In genomic region chr11:117814204-117814765, GRCh38 we compare ENCODE assay signal across 10 cellular contexts. TPM values are rescaled to one million over a fixed set of nuclear protein-coding genes. Genes with fewer than 3 reads are reported as not detected.
DNase-seq lines count a peak whose midpoint lies in the region; ATAC-seq, FAIRE-seq and TF ChIP-seq lines count a peak whose summit lies in the region.
"Had no signal": no experiment of that assay in that cellular context is flagged by ENCODE, and none has a peak within 500 bp of the region (broad histone marks: within the 10 kb centered on the region; RNA-seq: fewer than 3 reads in every experiment).

No MANE protein-coding gene starts in this region.

- TF ChIP-seq POLR2A in HepG2 (IDR thresholded peaks at IDR 0.05; ENCODE audit: insufficient read depth in 1 of 2, low read depth in 2 of 2, low read length in 2 of 2), result no peak

- no peaks in the 10 kb centered on the region for H3K79me2 ChIP-seq in HepG2 (ENCODE audit: insufficient read depth, low read length)
- H3K79me2 ChIP-seq in PC-9 (ENCODE audit: low read depth), result no peaks in the 10 kb centered on the region

- H3K4me3 ChIP-seq in CD4-positive, CD25-positive, alpha-beta regulatory T cell (ENCODE audit: low read depth, low read length), result no peak overlapping the region
- H3K4me3 ChIP-seq in NT2/D1 (ENCODE audit: insufficient read length, low read depth) (no peak overlapping the region), HepG2 (replicated peaks in 1 of 3; ENCODE audit: insufficient read depth in 1 of 3, low read depth in 2 of 3, low read length in 3 of 3) (peak overlapping the region in 2 of 3 experiments; percentile 19 to 61; a peak in 3 of 6 replicates), PC-9 (no peak overlapping the region)

- WGBS in HepG2 (ENCODE audit: low lambda C conversion rate), result 47% methylated on average over 6 of the region's 7 CpGs

- peak overlapping the region; percentile 72 for H3K27ac ChIP-seq in CD4-positive, CD25-positive, alpha-beta regulatory T cell (ENCODE audit: insufficient read depth, low read length, poor library complexity, severe bottlenecking)
- H3K27ac ChIP-seq in HepG2 (ENCODE audit: extremely low read length, insufficient read depth, low read length) (no peak overlapping the region), PC-9 (no peak overlapping the region)

- H3K4me1 Mint-ChIP-seq in CD4-positive, CD25-positive, alpha-beta regulatory T cell, result peaks cover 11 to 56% (median 37%) of the 10 kb centered on the region in 4 donors

- no peaks in the 10 kb centered on the region for H3K36me3 ChIP-seq in CD4-positive, CD25-positive, alpha-beta regulatory T cell (ENCODE audit: control insufficient read depth, insufficient read depth, low read length)
- H3K36me3 ChIP-seq in NT2/D1 (ENCODE audit: insufficient read depth, insufficient read length, low read length) (no peaks in the 10 kb centered on the region), HepG2 (replicated peaks in 1 of 2; ENCODE audit: control insufficient read depth in 1 of 2, insufficient read depth in 2 of 2, low read length in 2 of 2) (no peaks in the 10 kb centered on the region), PC-9 (ENCODE audit: low read depth) (no peaks in the 10 kb centered on the region)

- TF ChIP-seq CTCF in HepG2 (CRISPR knock-in tag; IDR thresholded peaks at IDR 0.05) (no peak), PC-9 (conservative IDR thresholded peaks at IDR 0.05) (no peak)

- no peaks in the 10 kb centered on the region for H3K36me3 Mint-ChIP-seq in CD4-positive, CD25-positive, alpha-beta regulatory T cell

- H3F3A ChIP-seq in PC-9 (ENCODE audit: insufficient read depth, low read depth), result no peaks in the 10 kb centered on the region; the same call in 1 of the 2 replicates

- intact Hi-C loops in HepG2 (cut with micrococcal nuclease; ENCODE audit: unreplicated experiment), result no loop called here
- intact Hi-C loops in PC-9 (cut with micrococcal nuclease; ENCODE audit: unreplicated experiment), result no loop called here

- no peak for DNase-seq in CD4-positive, CD25-positive, alpha-beta regulatory T cell
- DNase-seq in NT2/D1 (ENCODE audit: low read depth, low spot score) (no peak), HepG2 (ENCODE audit: low spot score) (no peak), SKM-1 treated with dmso at 0.1 percent for 144 hours (lab: John Stamatoyannopoulos, UW; ENCODE audit: unreplicated experiment) (no peak), PC-9 (no peak), NCI-H2171 (lab: John Stamatoyannopoulos, UW) (no peak)

- H3K4me2 ChIP-seq in HepG2 (ENCODE audit: low read depth, low read length) (peak overlapping the region; percentile 90), PC-9 (no peak overlapping the region)

- H4K20me1 ChIP-seq in HepG2 (ENCODE audit: insufficient read depth, low read length), result peaks cover 3% of the 10 kb centered on the region; the same call in 1 of the 2 replicates
- H4K20me1 ChIP-seq in PC-9 (ENCODE audit: insufficient read depth), result no peaks in the 10 kb centered on the region

- no peaks in the 10 kb centered on the region for H3K9me2 ChIP-seq in PC-9 (ENCODE audit: insufficient read depth)

- no peaks in the 10 kb centered on the region for H3K9me3 ChIP-seq in CD4-positive, CD25-positive, alpha-beta regulatory T cell (ENCODE audit: control insufficient read depth in 2 of 2, low read length in 2 of 2)
- no peaks in the 10 kb centered on the region for H3K9me3 ChIP-seq in NT2/D1 (ENCODE audit: insufficient read depth, low read length)
- no peaks in the 10 kb centered on the region for H3K9me3 ChIP-seq in HepG2 (ENCODE audit: low read length)
- H3K9me3 ChIP-seq in PC-9 (ENCODE audit: insufficient read depth, low read depth), result no peaks in the 10 kb centered on the region

- no peaks in the 10 kb centered on the region for H3K9me3 Mint-ChIP-seq in CD4-positive, CD25-positive, alpha-beta regulatory T cell

- POLR2A ChIA-PET in HepG2 (lab: Yijun Ruan, JAX) (interaction anchor here (2.2 kb wide), 1 partner anchor 10 kb away, joined by 10 read pairs; the partner anchor contains the start of gene FXYD2), PC-9 (lab: Charles Lee; ENCODE audit: unreplicated experiment) (interaction anchor here (0.5 kb wide), 1 partner anchor 326 kb away, joined by 4 read pairs; no protein-coding TSS in a partner anchor)

- peak overlapping the region in 3 of 4 donors; percentile 13 to 83 (median 82) for H3K4me3 Mint-ChIP-seq in CD4-positive, CD25-positive, alpha-beta regulatory T cell

- TF ChIP-seq EP300 in HepG2 (IDR thresholded peaks at IDR 0.05; ENCODE audit: low read depth in 2 of 2, low read length in 2 of 2) (no peak), HepG2 (CRISPR knock-in tag; IDR thresholded peaks at IDR 0.05; ENCODE audit: borderline replicate concordance) (no peak)

- H3K9ac ChIP-seq in NT2/D1 (ENCODE audit: insufficient read length, low read depth) (peak overlapping the region; percentile 44), HepG2 (ENCODE audit: insufficient read depth, low read depth, low read length) (peak overlapping the region; percentile 34)

- no peaks in the 10 kb centered on the region for H3K27me3 Mint-ChIP-seq in CD4-positive, CD25-positive, alpha-beta regulatory T cell

- BruUV-seq in HepG2 (replicated peaks; lab: Mats Ljungman, UMichigan), result no TSS peak
- BruUV-seq in PC-9 (replicated peaks; lab: Mats Ljungman, UMichigan), result no TSS peak

- CTCF ChIA-PET in HepG2 (lab: Yijun Ruan, JAX; ENCODE audit: low intra/inter-chr PET ratio, low total read pairs) (no interaction called here), PC-9 (lab: Charles Lee) (no interaction called here)

- H3K27ac Mint-ChIP-seq in CD4-positive, CD25-positive, alpha-beta regulatory T cell, result peak overlapping the region; percentile 23 to 88 (median 75)

- peaks cover 49% of the 10 kb centered on the region for H3K4me1 ChIP-seq in CD4-positive, CD25-positive, alpha-beta regulatory T cell (ENCODE audit: control insufficient read depth, insufficient read depth, low read length, poor library complexity, severe bottlenecking)
- peaks cover 22% of the 10 kb centered on the region for H3K4me1 ChIP-seq in NT2/D1 (ENCODE audit: insufficient read depth, insufficient read length)
- H3K4me1 ChIP-seq in HepG2 (ENCODE audit: insufficient read depth, low read length), result peaks cover 52% of the 10 kb centered on the region
- 0 out of 2 replicates have a peak, but pooled peaks cover 6% of the 10 kb centered on the region for H3K4me1 ChIP-seq in PC-9 (replicated peaks; ENCODE audit: insufficient read depth)

- no peak for TF ChIP-seq RAD21 in HepG2 (CRISPR knock-in tag; IDR thresholded peaks at IDR 0.05)

- in situ Hi-C loops in HepG2 (cut with HindIII; ENCODE audit: extremely low pct_ligation_motif_present, low pct_unique_long_range_greater_than_20kb), result no loop called here

- no peak overlapping the region for H2AFZ ChIP-seq in HepG2 (ENCODE audit: low read length)
- no peak overlapping the region for H2AFZ ChIP-seq in PC-9

- H3K27me3 ChIP-seq in CD4-positive, CD25-positive, alpha-beta regulatory T cell (ENCODE audit: control insufficient read depth, insufficient read depth, low read length), result no peaks in the 10 kb centered on the region
- H3K27me3 ChIP-seq in NT2/D1 (ENCODE audit: insufficient read depth, insufficient read length) (no peaks in the 10 kb centered on the region), HepG2 (ENCODE audit: control insufficient read depth in 1 of 2, insufficient read depth in 2 of 2, low read length in 2 of 2) (peaks cover 0 to 5% of the 10 kb centered on the region in 2 experiments; a peak in 1 of 5 replicates), PC-9 (ENCODE audit: insufficient read depth, low read depth) (peaks cover 23% of the 10 kb centered on the region)

- FAIRE-seq in HepG2 (lab: Jason Lieb, UNC), result no peak

- no peak for ATAC-seq in CD4-positive, CD25-positive, alpha-beta regulatory T cell (ENCODE audit: low read depth in 2 of 2)
- ATAC-seq in GM21447 (IDR thresholded peaks at IDR 0.05; ENCODE audit: unreplicated experiment) (peak; percentile 6), HepG2 (no peak), HG02884 (IDR thresholded peaks at IDR 0.05; ENCODE audit: unreplicated experiment) (no peak)

RNA-seq across cellular contexts. Expression of gene FXYD2, which starts 10.3 kb away (rescaled TPM):
- 4.0 TPM for total RNA-seq in CD4-positive, CD25-positive, alpha-beta regulatory T cell
- 10 to 100 TPM; 35.5 to 88.9 (median 72.3) TPM for polyA plus RNA-seq in CD4-positive, CD25-positive, alpha-beta regulatory T cell
- 106 and 107 TPM in 2 replicates for total RNA-seq in HepG2 (2016; rRNA removed; fragmentation: Illumina TruSeq; extraction: Trizol)
- 71.2 and 93.3 TPM in 2 replicates for total RNA-seq in HepG2 (2016; cell fraction: cytosol; rRNA removed; fragmentation: Illumina TruSeq; extraction: Trizol; ENCODE audit: low read depth)
- 102 and 114 TPM in 2 replicates for total RNA-seq in HepG2 (2016; cell fraction: insoluble cytoplasmic fraction; rRNA removed; fragmentation: Illumina TruSeq; extraction: Trizol)
- total RNA-seq in HepG2 (2016; cell fraction: membrane; rRNA removed; fragmentation: Illumina TruSeq; extraction: Trizol), result 99.5 and 112 TPM in 2 replicates
- total RNA-seq in HepG2 (2016; cell fraction: nucleus; rRNA removed; fragmentation: Illumina TruSeq; extraction: Trizol), result 50.7 and 58.0 TPM in 2 replicates
- polyA plus RNA-seq in HepG2 (2011; rRNA removed), result 38.8 and 45.9 TPM in 2 replicates
- 34.6 and 67.1 TPM in 2 replicates for polyA plus RNA-seq in HepG2 (2011; cell fraction: cytosol; rRNA removed)
- polyA plus RNA-seq in HepG2 (2011; cell fraction: nucleus; rRNA removed), result 36.7 and 39.0 TPM in 2 replicates
- polyA plus RNA-seq in HepG2 (2012), result 12.8 and 15.4 TPM in 2 replicates
- polyA plus RNA-seq in HepG2 (2016; cell fraction: cytosol; fragmentation: Illumina TruSeq; extraction: Trizol; ENCODE audit: low read depth), result 80.3 and 98.8 TPM in 2 replicates
- 93.9 and 102 TPM in 2 replicates for polyA plus RNA-seq in HepG2 (2016; cell fraction: insoluble cytoplasmic fraction; fragmentation: Illumina TruSeq; extraction: Trizol; ENCODE audit: low read depth)
- 83.4 and 95.9 TPM in 2 replicates for polyA plus RNA-seq in HepG2 (2016; cell fraction: membrane; fragmentation: Illumina TruSeq; extraction: Trizol; ENCODE audit: low read depth)
- polyA plus RNA-seq in HepG2 (2016; cell fraction: nucleus; fragmentation: Illumina TruSeq; extraction: Trizol; ENCODE audit: insufficient read depth, low read depth), result 79.8 and 83.8 TPM in 2 replicates
- polyA minus RNA-seq in HepG2 (2011; rRNA and poly(A)+ RNA removed; ENCODE audit: low replicate concordance), result 0.12 and 31.7 TPM in 2 replicates
- polyA minus RNA-seq in HepG2 (2011; cell fraction: cytosol; rRNA and poly(A)+ RNA removed), result 4.7 and 14.1 TPM in 2 replicates
- 35.9 and 38.2 TPM in 2 replicates for polyA minus RNA-seq in HepG2 (2011; cell fraction: nucleus; rRNA and poly(A)+ RNA removed)
- not detected in 2 replicates for total RNA-seq in PC-9 (2021)
- total RNA-seq: LHCN-M2, myocyte had no signal

RNA-seq across cellular contexts. Expression of gene DSCAML1, which starts 17.3 kb away (rescaled TPM):
- 1.6 TPM for total RNA-seq in CD4-positive, CD25-positive, alpha-beta regulatory T cell
- polyA plus RNA-seq in CD4-positive, CD25-positive, alpha-beta regulatory T cell, result under 1 TPM in 3 of 4 donors, not detected in 1; 0.08 to 0.34 (median 0.25) TPM
- total RNA-seq in HepG2 (2016; rRNA removed; fragmentation: Illumina TruSeq; extraction: Trizol) (0.14 and 0.29 TPM in 2 replicates), PC-9 (2021) (not detected in 2 replicates)
- 0.61 and 0.88 TPM in 2 replicates for total RNA-seq in HepG2 (2016; cell fraction: cytosol; rRNA removed; fragmentation: Illumina TruSeq; extraction: Trizol; ENCODE audit: low read depth)
- 0.24 and 0.35 TPM in 2 replicates for total RNA-seq in HepG2 (2016; cell fraction: insoluble cytoplasmic fraction; rRNA removed; fragmentation: Illumina TruSeq; extraction: Trizol)
- 0.17 and 0.28 TPM in 2 replicates for total RNA-seq in HepG2 (2016; cell fraction: membrane; rRNA removed; fragmentation: Illumina TruSeq; extraction: Trizol)
- total RNA-seq in HepG2 (2016; cell fraction: nucleus; rRNA removed; fragmentation: Illumina TruSeq; extraction: Trizol), result 0.47 and 0.50 TPM in 2 replicates
- polyA plus RNA-seq in HepG2 (2011; rRNA removed), result 0.40 and 0.72 TPM in 2 replicates
- polyA plus RNA-seq in HepG2 (2011; cell fraction: cytosol; rRNA removed), result 0.15 and 0.35 TPM in 2 replicates
- polyA plus RNA-seq in HepG2 (2011; cell fraction: nucleus; rRNA removed), result 2.6 and 4.1 TPM in 2 replicates
- 0.48 and 0.69 TPM in 2 replicates for polyA plus RNA-seq in HepG2 (2012)
- 0.06 and 0.07 TPM in 2 replicates for polyA plus RNA-seq in HepG2 (2016; cell fraction: cytosol; fragmentation: Illumina TruSeq; extraction: Trizol; ENCODE audit: low read depth)
- 0.14 and 0.19 TPM in 2 replicates for polyA plus RNA-seq in HepG2 (2016; cell fraction: insoluble cytoplasmic fraction; fragmentation: Illumina TruSeq; extraction: Trizol; ENCODE audit: low read depth)
- 0.09 and 0.14 TPM in 2 replicates for polyA plus RNA-seq in HepG2 (2016; cell fraction: membrane; fragmentation: Illumina TruSeq; extraction: Trizol; ENCODE audit: low read depth)
- polyA plus RNA-seq in HepG2 (2016; cell fraction: nucleus; fragmentation: Illumina TruSeq; extraction: Trizol; ENCODE audit: insufficient read depth, low read depth), result 0.24 and 0.74 TPM in 2 replicates
- polyA minus RNA-seq in HepG2 (2011; rRNA and poly(A)+ RNA removed; ENCODE audit: low replicate concordance), result 1.8 TPM in 1 of 2 replicates, not detected in the other
- 0.18 and 0.20 TPM in 2 replicates for polyA minus RNA-seq in HepG2 (2011; cell fraction: cytosol; rRNA and poly(A)+ RNA removed)
- polyA minus RNA-seq in HepG2 (2011; cell fraction: nucleus; rRNA and poly(A)+ RNA removed), result 2.7 and 6.2 TPM in 2 replicates
- total RNA-seq: LHCN-M2, myocyte had no signal

Comparison
In these comparisons a context has a peak if more than half of its experiments do, and no peak if none do; other contexts are left out.
1. H3K4me3 ChIP-seq: peak in HepG2 (2 of 3); none in CD4-positive, CD25-positive, alpha-beta regulatory T cell (single experiment), NT2/D1 (single experiment) and PC-9 (single experiment).
2. RNA of gene FXYD2, which starts 10.3 kb away (total RNA-seq): 50.7 to 114 TPM in HepG2; 4.0 TPM in CD4-positive, CD25-positive, alpha-beta regulatory T cell (single experiment) and not detected in PC-9; every median in the first group is over 10 times any median in the second.